Comparison of ENCODE assay signal across 1 cellular context in the genomic region with DNA sequence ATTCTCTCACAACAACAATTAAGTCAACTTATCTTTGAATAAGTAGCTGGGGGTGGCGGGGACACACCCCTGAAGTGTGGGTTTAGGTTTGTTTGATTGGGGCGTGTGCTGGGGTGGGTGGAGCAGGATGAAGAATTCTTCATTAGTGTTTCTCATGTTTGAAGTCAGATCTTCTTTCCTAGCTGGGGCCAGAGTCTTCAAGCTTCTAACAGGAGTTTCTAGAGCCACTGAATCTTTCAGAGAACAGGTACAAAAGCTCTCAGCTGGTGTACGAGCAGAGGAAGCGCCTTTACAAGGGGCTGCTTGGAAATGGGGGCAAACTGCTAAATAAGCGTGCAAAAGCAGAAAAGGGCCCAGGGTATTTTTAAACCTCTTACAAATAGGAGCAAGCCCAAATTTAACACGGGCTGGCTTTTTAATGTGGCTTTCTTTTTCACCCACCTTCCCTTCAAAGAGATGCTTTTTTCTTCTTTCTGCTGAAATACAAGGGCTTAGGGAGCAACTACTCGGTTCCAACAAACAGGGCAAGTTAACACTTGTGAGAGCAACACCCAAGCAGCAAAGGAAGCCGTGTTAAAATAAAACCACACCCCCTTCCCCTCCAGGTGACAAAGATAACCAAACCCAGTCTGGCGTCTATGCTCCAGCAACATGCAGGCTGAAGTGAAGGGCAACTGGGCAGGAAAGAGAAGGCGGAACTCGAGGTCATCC.
TF ChIP-seq lines count a peak whose summit lies in the region.

No MANE protein-coding gene starts in this region.

TF ChIP-seq in H1, 55 proteins besides CTCF, POLR2A, EP300 and RAD21:
- TF ChIP-seq CBX8 (IDR thresholded peaks at IDR 0.05; ENCODE audit: borderline replicate concordance, low read depth, low read length): no peak
- TF ChIP-seq JUN (IDR thresholded peaks at IDR 0.05; ENCODE audit: low read depth, low read length): no peak
- no peak for TF ChIP-seq CHD1 (IDR thresholded peaks at IDR 0.05; ENCODE audit: low read depth, low read length)
- TF ChIP-seq GTF2F1 (IDR thresholded peaks at IDR 0.05; ENCODE audit: borderline replicate concordance, low read depth, low read length): no peak
- TF ChIP-seq TAF1 (IDR thresholded peaks at IDR 0.05; ENCODE audit: low read depth, low read length): no peak
- TF ChIP-seq ZNF274 (IDR thresholded peaks at IDR 0.05; ENCODE audit: borderline replicate concordance, extremely low read depth, low read length): no peak
- TF ChIP-seq, protein P1, sequence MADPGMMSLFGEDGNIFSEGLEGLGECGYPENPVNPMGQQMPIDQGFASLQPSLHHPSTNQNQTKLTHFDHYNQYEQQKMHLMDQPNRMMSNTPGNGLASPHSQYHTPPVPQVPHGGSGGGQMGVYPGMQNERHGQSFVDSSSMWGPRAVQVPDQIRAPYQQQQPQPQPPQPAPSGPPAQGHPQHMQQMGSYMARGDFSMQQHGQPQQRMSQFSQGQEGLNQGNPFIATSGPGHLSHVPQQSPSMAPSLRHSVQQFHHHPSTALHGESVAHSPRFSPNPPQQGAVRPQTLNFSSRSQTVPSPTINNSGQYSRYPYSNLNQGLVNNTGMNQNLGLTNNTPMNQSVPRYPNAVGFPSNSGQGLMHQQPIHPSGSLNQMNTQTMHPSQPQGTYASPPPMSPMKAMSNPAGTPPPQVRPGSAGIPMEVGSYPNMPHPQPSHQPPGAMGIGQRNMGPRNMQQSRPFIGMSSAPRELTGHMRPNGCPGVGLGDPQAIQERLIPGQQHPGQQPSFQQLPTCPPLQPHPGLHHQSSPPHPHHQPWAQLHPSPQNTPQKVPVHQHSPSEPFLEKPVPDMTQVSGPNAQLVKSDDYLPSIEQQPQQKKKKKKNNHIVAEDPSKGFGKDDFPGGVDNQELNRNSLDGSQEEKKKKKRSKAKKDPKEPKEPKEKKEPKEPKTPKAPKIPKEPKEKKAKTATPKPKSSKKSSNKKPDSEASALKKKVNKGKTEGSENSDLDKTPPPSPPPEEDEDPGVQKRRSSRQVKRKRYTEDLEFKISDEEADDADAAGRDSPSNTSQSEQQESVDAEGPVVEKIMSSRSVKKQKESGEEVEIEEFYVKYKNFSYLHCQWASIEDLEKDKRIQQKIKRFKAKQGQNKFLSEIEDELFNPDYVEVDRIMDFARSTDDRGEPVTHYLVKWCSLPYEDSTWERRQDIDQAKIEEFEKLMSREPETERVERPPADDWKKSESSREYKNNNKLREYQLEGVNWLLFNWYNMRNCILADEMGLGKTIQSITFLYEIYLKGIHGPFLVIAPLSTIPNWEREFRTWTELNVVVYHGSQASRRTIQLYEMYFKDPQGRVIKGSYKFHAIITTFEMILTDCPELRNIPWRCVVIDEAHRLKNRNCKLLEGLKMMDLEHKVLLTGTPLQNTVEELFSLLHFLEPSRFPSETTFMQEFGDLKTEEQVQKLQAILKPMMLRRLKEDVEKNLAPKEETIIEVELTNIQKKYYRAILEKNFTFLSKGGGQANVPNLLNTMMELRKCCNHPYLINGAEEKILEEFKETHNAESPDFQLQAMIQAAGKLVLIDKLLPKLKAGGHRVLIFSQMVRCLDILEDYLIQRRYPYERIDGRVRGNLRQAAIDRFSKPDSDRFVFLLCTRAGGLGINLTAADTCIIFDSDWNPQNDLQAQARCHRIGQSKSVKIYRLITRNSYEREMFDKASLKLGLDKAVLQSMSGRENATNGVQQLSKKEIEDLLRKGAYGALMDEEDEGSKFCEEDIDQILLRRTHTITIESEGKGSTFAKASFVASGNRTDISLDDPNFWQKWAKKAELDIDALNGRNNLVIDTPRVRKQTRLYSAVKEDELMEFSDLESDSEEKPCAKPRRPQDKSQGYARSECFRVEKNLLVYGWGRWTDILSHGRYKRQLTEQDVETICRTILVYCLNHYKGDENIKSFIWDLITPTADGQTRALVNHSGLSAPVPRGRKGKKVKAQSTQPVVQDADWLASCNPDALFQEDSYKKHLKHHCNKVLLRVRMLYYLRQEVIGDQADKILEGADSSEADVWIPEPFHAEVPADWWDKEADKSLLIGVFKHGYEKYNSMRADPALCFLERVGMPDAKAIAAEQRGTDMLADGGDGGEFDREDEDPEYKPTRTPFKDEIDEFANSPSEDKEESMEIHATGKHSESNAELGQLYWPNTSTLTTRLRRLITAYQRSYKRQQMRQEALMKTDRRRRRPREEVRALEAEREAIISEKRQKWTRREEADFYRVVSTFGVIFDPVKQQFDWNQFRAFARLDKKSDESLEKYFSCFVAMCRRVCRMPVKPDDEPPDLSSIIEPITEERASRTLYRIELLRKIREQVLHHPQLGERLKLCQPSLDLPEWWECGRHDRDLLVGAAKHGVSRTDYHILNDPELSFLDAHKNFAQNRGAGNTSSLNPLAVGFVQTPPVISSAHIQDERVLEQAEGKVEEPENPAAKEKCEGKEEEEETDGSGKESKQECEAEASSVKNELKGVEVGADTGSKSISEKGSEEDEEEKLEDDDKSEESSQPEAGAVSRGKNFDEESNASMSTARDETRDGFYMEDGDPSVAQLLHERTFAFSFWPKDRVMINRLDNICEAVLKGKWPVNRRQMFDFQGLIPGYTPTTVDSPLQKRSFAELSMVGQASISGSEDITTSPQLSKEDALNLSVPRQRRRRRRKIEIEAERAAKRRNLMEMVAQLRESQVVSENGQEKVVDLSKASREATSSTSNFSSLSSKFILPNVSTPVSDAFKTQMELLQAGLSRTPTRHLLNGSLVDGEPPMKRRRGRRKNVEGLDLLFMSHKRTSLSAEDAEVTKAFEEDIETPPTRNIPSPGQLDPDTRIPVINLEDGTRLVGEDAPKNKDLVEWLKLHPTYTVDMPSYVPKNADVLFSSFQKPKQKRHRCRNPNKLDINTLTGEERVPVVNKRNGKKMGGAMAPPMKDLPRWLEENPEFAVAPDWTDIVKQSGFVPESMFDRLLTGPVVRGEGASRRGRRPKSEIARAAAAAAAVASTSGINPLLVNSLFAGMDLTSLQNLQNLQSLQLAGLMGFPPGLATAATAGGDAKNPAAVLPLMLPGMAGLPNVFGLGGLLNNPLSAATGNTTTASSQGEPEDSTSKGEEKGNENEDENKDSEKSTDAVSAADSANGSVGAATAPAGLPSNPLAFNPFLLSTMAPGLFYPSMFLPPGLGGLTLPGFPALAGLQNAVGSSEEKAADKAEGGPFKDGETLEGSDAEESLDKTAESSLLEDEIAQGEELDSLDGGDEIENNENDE (IDR thresholded peaks at IDR 0.05; ENCODE audit: insufficient replicate concordance, low read length): no peak
- TF ChIP-seq TCF12 (IDR thresholded peaks at IDR 0.05; ENCODE audit: low read depth, low read length): no peak
- no peak for TF ChIP-seq RXRA (IDR thresholded peaks at IDR 0.05; ENCODE audit: insufficient read depth, low read depth, low read length)
- no peak for TF ChIP-seq FOSL1 (IDR thresholded peaks at IDR 0.05; ENCODE audit: insufficient read depth, low read depth, low read length)
- TF ChIP-seq, protein P2, sequence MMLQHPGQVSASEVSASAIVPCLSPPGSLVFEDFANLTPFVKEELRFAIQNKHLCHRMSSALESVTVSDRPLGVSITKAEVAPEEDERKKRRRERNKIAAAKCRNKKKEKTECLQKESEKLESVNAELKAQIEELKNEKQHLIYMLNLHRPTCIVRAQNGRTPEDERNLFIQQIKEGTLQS (IDR thresholded peaks at IDR 0.05; ENCODE audit: insufficient read depth, low read depth, low read length): no peak
- TF ChIP-seq SRF (IDR thresholded peaks at IDR 0.05; ENCODE audit: low read depth, low read length): no peak
- no peak for TF ChIP-seq SP4 (IDR thresholded peaks at IDR 0.05; ENCODE audit: low read length)
- no peak for TF ChIP-seq CTBP2 (IDR thresholded peaks at IDR 0.05; ENCODE audit: borderline replicate concordance, insufficient read depth, insufficient read length, low read length)
- no peak for TF ChIP-seq NRF1 (IDR thresholded peaks at IDR 0.05; ENCODE audit: low read depth, low read length)
- TF ChIP-seq TAF7 (optimal IDR thresholded peaks at IDR 0.05; ENCODE audit: borderline replicate concordance, low read depth, low read length): no peak
- no peak for TF ChIP-seq SP2 (IDR thresholded peaks at IDR 0.05; ENCODE audit: low read length)
- no peak for TF ChIP-seq EZH2 (IDR thresholded peaks at IDR 0.05; ENCODE audit: low read depth, low read length, severe bottlenecking)
- TF ChIP-seq BCL11A (IDR thresholded peaks at IDR 0.05; ENCODE audit: low read depth in 2 of 2, low read length in 2 of 2): no peak
- TF ChIP-seq, protein P3, sequence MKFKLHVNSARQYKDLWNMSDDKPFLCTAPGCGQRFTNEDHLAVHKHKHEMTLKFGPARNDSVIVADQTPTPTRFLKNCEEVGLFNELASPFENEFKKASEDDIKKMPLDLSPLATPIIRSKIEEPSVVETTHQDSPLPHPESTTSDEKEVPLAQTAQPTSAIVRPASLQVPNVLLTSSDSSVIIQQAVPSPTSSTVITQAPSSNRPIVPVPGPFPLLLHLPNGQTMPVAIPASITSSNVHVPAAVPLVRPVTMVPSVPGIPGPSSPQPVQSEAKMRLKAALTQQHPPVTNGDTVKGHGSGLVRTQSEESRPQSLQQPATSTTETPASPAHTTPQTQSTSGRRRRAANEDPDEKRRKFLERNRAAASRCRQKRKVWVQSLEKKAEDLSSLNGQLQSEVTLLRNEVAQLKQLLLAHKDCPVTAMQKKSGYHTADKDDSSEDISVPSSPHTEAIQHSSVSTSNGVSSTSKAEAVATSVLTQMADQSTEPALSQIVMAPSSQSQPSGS (IDR thresholded peaks at IDR 0.05; ENCODE audit: low read length): no peak
